8 cellular contexts compared by ENCODE assay signal in genomic region chr20:38805958-38806854, GRCh38. TPM values are rescaled to one million over a fixed set of nuclear protein-coding genes. Genes with fewer than 3 reads are reported as not detected.
DNase-seq lines count a peak whose midpoint lies in the region; ATAC-seq, FAIRE-seq and TF ChIP-seq lines count a peak whose summit lies in the region.

No MANE protein-coding gene starts in this region.

- H3K56ac ChIP-seq in H1 (replicated peaks; ENCODE audit: insufficient read length, low read depth, low read length): no peak overlapping the region

- H3K9me3 ChIP-seq in H1 (ENCODE audit: insufficient read depth in 2 of 2, low read depth in 1 of 2, low read length in 1 of 2) (no peaks in the 10 kb centered on the region), thoracic aorta (no peaks in the 10 kb centered on the region)

- H3K23ac ChIP-seq in H1 (ENCODE audit: insufficient read length): no peak overlapping the region

- H3K18ac ChIP-seq in H1 (ENCODE audit: extremely low read depth, low read length): peak overlapping the region; percentile 60

- H3K27me3 Mint-ChIP-seq in natural killer cell (ENCODE audit: low read depth in 2 of 2): no peaks in the 10 kb centered on the region

- no peak overlapping the region for H2BK20ac ChIP-seq in H1 (ENCODE audit: low read length)

- peaks cover 0 to 2% of the 10 kb centered on the region in 2 experiments for H4K20me1 ChIP-seq in H1 (replicated peaks in 1 of 2; ENCODE audit: control insufficient read depth in 1 of 2, insufficient read depth in 2 of 2, low read length in 2 of 2)

- H4K91ac ChIP-seq in H1 (replicated peaks; ENCODE audit: insufficient read length, low read length): peak overlapping the region; percentile 9

- ATAC-seq in HG03432 (IDR thresholded peaks at IDR 0.05; ENCODE audit: unreplicated experiment): peak; percentile 28
- ATAC-seq in natural killer cell: peak; percentile 9 to 18 (median 13)
- no peak for ATAC-seq in thoracic aorta (ENCODE audit: insufficient number of reproducible peaks, low FRiP score, low read depth)
- no peak for ATAC-seq in HG03095 (IDR thresholded peaks at IDR 0.05; ENCODE audit: unreplicated experiment)

- H4K8ac ChIP-seq in H1 (ENCODE audit: extremely low read depth, insufficient read depth, low read length): peak overlapping the region; percentile 46; the same call in 1 of the 2 replicates

- peaks cover 13 to 18% (median 15%) of the 10 kb centered on the region in 4 experiments for H3K4me1 ChIP-seq in H1 (replicated peaks in 1 of 4; ENCODE audit: control insufficient read depth in 3 of 4, insufficient read depth in 4 of 4, low read length in 3 of 4)
- peaks cover 11 to 22% of the 10 kb centered on the region in 2 donors for H3K4me1 ChIP-seq in thoracic aorta (ENCODE audit: control insufficient read depth in 1 of 2, low read depth in 2 of 2)

- H3K4me1 Mint-ChIP-seq in natural killer cell: peaks cover 62 to 63% of the 10 kb centered on the region in 2 donors

- no peak overlapping the region for H2AK5ac ChIP-seq in H1 (ENCODE audit: low read depth, low read length)

- no peak overlapping the region for H4K5ac ChIP-seq in H1 (ENCODE audit: insufficient read length, low read depth, low read length)

- no peaks in the 10 kb centered on the region for H3K36me3 ChIP-seq in H1 (ENCODE audit: control insufficient read depth in 2 of 4, insufficient read depth in 4 of 4, low read length in 3 of 4)
- H3K36me3 ChIP-seq in thoracic aorta: no peaks in the 10 kb centered on the region

- H3K9me3 Mint-ChIP-seq in natural killer cell: no peaks in the 10 kb centered on the region

- no peak overlapping the region for H3K27ac ChIP-seq in H1 (ENCODE audit: low read depth, low read length)
- H3K27ac ChIP-seq in thoracic aorta: no peak overlapping the region

- H3K79me2 ChIP-seq in H1 (ENCODE audit: control insufficient read depth in 1 of 2, insufficient read depth in 2 of 2, low read length in 2 of 2): no peaks in the 10 kb centered on the region

- no peak for FAIRE-seq in H1 (lab: Jason Lieb, UNC)

- H3K14ac ChIP-seq in H1 (ENCODE audit: insufficient read length): no peak overlapping the region

- no peak for TF ChIP-seq EP300 in H1 (IDR thresholded peaks at IDR 0.05; ENCODE audit: borderline replicate concordance in 1 of 2, low read depth in 2 of 2, low read length in 2 of 2)

- H3K4ac ChIP-seq in H1 (replicated peaks; ENCODE audit: insufficient read length, low read depth, low read length): no peak overlapping the region

- peak overlapping the region; percentile 95 for H3K4me3 Mint-ChIP-seq in natural killer cell

- intact Hi-C loops in natural killer cell (cut with micrococcal nuclease): loop anchor here (1.0 to 2.0 kb wide), 4 partner anchors 29 to 87 kb away; no protein-coding TSS in a partner anchor

- peaks cover under 1% of the 10 kb centered on the region for H3K36me3 Mint-ChIP-seq in natural killer cell

- no peak for TF ChIP-seq RAD21 in H1 (IDR thresholded peaks at IDR 0.05 in 1 of 2, conservative IDR thresholded peaks at IDR 0.05 in 1 of 2; ENCODE audit: low read depth in 2 of 2, low read length in 2 of 2)

- H3K4me2 ChIP-seq in H1 (ENCODE audit: insufficient read depth in 1 of 2, low read depth in 2 of 2, low read length in 2 of 2): peak overlapping the region; percentile 83 to 87

- POLR2A ChIA-PET in AG04449 (lab: Yijun Ruan, JAX) (no interaction called here), H1 (lab: Charles Lee; ENCODE audit: partially characterized antibody) (interaction anchor here (0.7 to 2.8 kb wide), 17 partner anchors 10 to 156 kb away, joined by 3 to 18 read pairs (median 4); partner anchors contain the start of genes ACTR5, DHX35 and FAM83D)

- no peak overlapping the region for H2BK12ac ChIP-seq in H1 (ENCODE audit: low read depth, low read length)

- DNase-seq in AG04449 (ENCODE audit: low read depth, low spot score): no peak
- peak; percentile 45 to 48 for DNase-seq in activated CD4-positive, alpha-beta T cell treated with anti-CD3 and anti-CD28 coated beads, Interleukin-2, amount 50 U/mL, for 48 hours
- DNase-seq in H1 (ENCODE audit: low read depth in 1 of 2, low spot score in 2 of 2): peak in 1 of 2 experiments; percentile 74
- peak; percentile 51 for DNase-seq in natural killer cell
- DNase-seq in thoracic aorta (ENCODE audit: low spot score): no peak
- DNase-seq in NCI-H1436 treated with DMSO at 0.1 percent for 48 hours (lab: John Stamatoyannopoulos, UW): no peak

- TF ChIP-seq CTCF in AG04449 (IDR thresholded peaks at IDR 0.05; ENCODE audit: insufficient read depth, low read length, missing control alignments) (no peak), H1 (IDR thresholded peaks at IDR 0.05; ENCODE audit: control extremely low read depth in 1 of 3, insufficient read depth in 1 of 3, low read depth in 1 of 3, low read length in 3 of 3) (peak in 2 of 3 experiments; percentile 4 to 19; a peak in 2 of 4 replicates), natural killer cell (IDR thresholded peaks at IDR 0.05) (no peak), thoracic aorta (IDR thresholded peaks at IDR 0.05) (no peak)

- 3% methylated on average over 37 of the region's 81 CpGs; no CpG with 5 or more reads in 1 of the 2 experiments for WGBS in H1 (ENCODE audit: extremely low coverage in 1 of 2, insufficient coverage in 1 of 2, insufficient read length in 1 of 2, insufficient replicate concordance in 2 of 2, low coverage in 1 of 2, low lambda C conversion rate in 2 of 2, missing lambda C conversion rate in 1 of 2), 2 experiments

- CTCF ChIA-PET in AG04449 (lab: Yijun Ruan, JAX): interaction anchor here (1.0 kb wide), 1 partner anchor 242 kb away, joined by 3 read pairs; no protein-coding TSS in a partner anchor
- CTCF ChIA-PET in H1 (lab: Charles Lee; ENCODE audit: partially characterized antibody): interaction anchor here (0.6 to 4.3 kb wide), 17 partner anchors 10 to 123 kb away, joined by 3 to 18 read pairs (median 5); partner anchors contain the start of gene FAM83D

- no peak overlapping the region for H2BK120ac ChIP-seq in H1 (replicated peaks; ENCODE audit: low read depth, low read length)

- H3K27me3 ChIP-seq in H1 (replicated peaks in 1 of 4; ENCODE audit: control insufficient read depth in 3 of 4, extremely low read depth in 1 of 4, insufficient read depth in 3 of 4, low read length in 3 of 4) (peaks cover 4 to 25% (median 17%) of the 10 kb centered on the region in 4 experiments; a peak in 6 of 7 replicates), thoracic aorta (replicated peaks; ENCODE audit: insufficient read depth) (no peaks in the 10 kb centered on the region)

- no peak overlapping the region for H2BK5ac ChIP-seq in H1 (ENCODE audit: low read depth, low read length)

- H3K27ac Mint-ChIP-seq in natural killer cell: peak overlapping the region; percentile 86 to 97

- H3K9ac ChIP-seq in H1 (replicated peaks in 1 of 4; ENCODE audit: extremely low read depth in 1 of 4, low read depth in 3 of 4, low read length in 3 of 4): peak overlapping the region in 2 of 4 experiments; percentile 20 to 37; a peak in 3 of 7 replicates

- TF ChIP-seq POLR2A in H1 (IDR thresholded peaks at IDR 0.05; ENCODE audit: control extremely low read depth in 1 of 2, low read depth in 2 of 2, low read length in 2 of 2): no peak

- no peak overlapping the region for H2BK15ac ChIP-seq in H1 (ENCODE audit: low read length)

- no peaks in the 10 kb centered on the region; the same call in 1 of the 2 replicates for H3K79me1 ChIP-seq in H1 (ENCODE audit: low read depth, low read length)

- H3K4me3 ChIP-seq in AG04449 (ENCODE audit: low read depth, low read length) (peak overlapping the region; percentile 25), H1 (ENCODE audit: extremely low read depth in 1 of 4, insufficient read depth in 2 of 4, low read depth in 3 of 4, low read length in 4 of 4) (peak overlapping the region; percentile 62 to 87 (median 63)), thoracic aorta (peak overlapping the region; percentile 74)

- H2AFZ ChIP-seq in H1 (ENCODE audit: low read length): no peak overlapping the region; the same call in 1 of the 2 replicates

- peaks cover 18% of the 10 kb centered on the region; the same call in 1 of the 2 replicates for H3K23me2 ChIP-seq in H1 (ENCODE audit: low read depth, low read length)

TF ChIP-seq in H1, 55 proteins besides CTCF, POLR2A, EP300 and RAD21 (continues in another document):
- TF ChIP-seq MAX (IDR thresholded peaks at IDR 0.05): peak; percentile 5; the same call in 1 of the 2 replicates
- no peak for TF ChIP-seq FOSL1 (IDR thresholded peaks at IDR 0.05; ENCODE audit: insufficient read depth, low read depth, low read length)
- TF ChIP-seq BACH1 (IDR thresholded peaks at IDR 0.05; ENCODE audit: low read length): no peak
- TF ChIP-seq RFX5 (IDR thresholded peaks at IDR 0.05; ENCODE audit: borderline replicate concordance, low read depth, low read length): no peak
- TF ChIP-seq CBX8 (IDR thresholded peaks at IDR 0.05; ENCODE audit: borderline replicate concordance, low read depth, low read length): no peak
- TF ChIP-seq SIX5 (IDR thresholded peaks at IDR 0.05; ENCODE audit: low read depth, low read length): no peak

RNA-seq across cellular contexts. Expression of gene PPP1R16B, which starts 0.7 kb away (rescaled TPM):
- 8.9 and 9.7 TPM in 2 replicates for total RNA-seq in H1 (2021; fragmentation: NEBNext Ultra II Directional; extraction: Animal tissue kit (Norgen Biotek cat#: 25700))
- 2.6 and 3.8 TPM in 2 replicates for polyA plus RNA-seq in H1 (2011; rRNA removed)
- 3.9 TPM for polyA plus RNA-seq in H1 (2011; cell fraction: cytosol; rRNA removed)
- 7.3 TPM for polyA plus RNA-seq in H1 (2011; cell fraction: nucleus; rRNA removed)
- 3.3 to 4.7 TPM (median 4.1 TPM) in 4 replicates for polyA plus RNA-seq in H1 (2012, experiment 1 of 2)
- polyA plus RNA-seq in H1 (2012, experiment 2 of 2): 5.1 TPM
- 7.4 TPM for polyA plus RNA-seq in H1 (2013, experiment 1 of 2)
- 7.5 TPM for polyA plus RNA-seq in H1 (2013, experiment 2 of 2)
- 7.7 and 10.3 TPM in 2 replicates for polyA minus RNA-seq in H1 (2011; rRNA and poly(A)+ RNA removed)
- polyA minus RNA-seq in H1 (2011; cell fraction: cytosol; rRNA and poly(A)+ RNA removed): 3.9 TPM
- polyA minus RNA-seq in H1 (2011; cell fraction: nucleus; rRNA and poly(A)+ RNA removed): 3.4 TPM
- 10 to 100 TPM; 52.0 to 62.3 (median 53.7) TPM for total RNA-seq in natural killer cell
- 1 to 10 TPM; 7.3 to 8.9 TPM for total RNA-seq in thoracic aorta

RNA-seq across cellular contexts. Expression of gene ACTR5, which starts 57.9 kb away (rescaled TPM):
- 14.1 and 14.4 TPM in 2 replicates for total RNA-seq in H1 (2021; fragmentation: NEBNext Ultra II Directional; extraction: Animal tissue kit (Norgen Biotek cat#: 25700))
- polyA plus RNA-seq in H1 (2011; rRNA removed): 10.4 and 11.7 TPM in 2 replicates
- 12.6 TPM for polyA plus RNA-seq in H1 (2011; cell fraction: cytosol; rRNA removed)
- 19.7 TPM for polyA plus RNA-seq in H1 (2011; cell fraction: nucleus; rRNA removed)
- polyA plus RNA-seq in H1 (2012, experiment 1 of 2): 10.0 to 12.0 TPM (median 11.3 TPM) in 4 replicates
- polyA plus RNA-seq in H1 (2012, experiment 2 of 2): 10.4 TPM
- polyA plus RNA-seq in H1 (2013, experiment 1 of 2): 9.9 TPM
- polyA plus RNA-seq in H1 (2013, experiment 2 of 2): 9.2 TPM
- 10.7 and 11.4 TPM in 2 replicates for polyA minus RNA-seq in H1 (2011; rRNA and poly(A)+ RNA removed)
- 6.6 TPM for polyA minus RNA-seq in H1 (2011; cell fraction: cytosol; rRNA and poly(A)+ RNA removed)
- polyA minus RNA-seq in H1 (2011; cell fraction: nucleus; rRNA and poly(A)+ RNA removed): 9.6 TPM
- total RNA-seq in natural killer cell (10 to 100 TPM; 14.4 to 17.7 (median 17.6) TPM), thoracic aorta (1 to 10 TPM; 8.0 to 8.1 TPM)

Comparison
In these comparisons a context has a peak if more than half of its experiments do, and no peak if none do; other contexts are left out.
1. DNase-seq: peak in activated CD4-positive, alpha-beta T cell treated with anti-CD3 and anti-CD28 coated beads, Interleukin-2, amount 50 U/mL, for 48 hours (2 of 2) and natural killer cell (single experiment); none in AG04449 (single experiment), thoracic aorta (single experiment) and NCI-H1436 treated with DMSO at 0.1 percent for 48 hours (single experiment).
2. CTCF ChIP-seq: peak in H1 (2 of 3); none in AG04449 (single experiment), natural killer cell (single experiment) and thoracic aorta (single experiment).
3. ATAC-seq: peak in HG03432 (single experiment) and natural killer cell (3 of 3); none in thoracic aorta (single experiment) and HG03095 (single experiment).
4. Peak in every context shown above with its lines, with median percentiles within 50 percentile points of each other: H3K4me3 ChIP-seq.